Comparison of ENCODE assay signal across 1 cellular context in the genomic region with DNA sequence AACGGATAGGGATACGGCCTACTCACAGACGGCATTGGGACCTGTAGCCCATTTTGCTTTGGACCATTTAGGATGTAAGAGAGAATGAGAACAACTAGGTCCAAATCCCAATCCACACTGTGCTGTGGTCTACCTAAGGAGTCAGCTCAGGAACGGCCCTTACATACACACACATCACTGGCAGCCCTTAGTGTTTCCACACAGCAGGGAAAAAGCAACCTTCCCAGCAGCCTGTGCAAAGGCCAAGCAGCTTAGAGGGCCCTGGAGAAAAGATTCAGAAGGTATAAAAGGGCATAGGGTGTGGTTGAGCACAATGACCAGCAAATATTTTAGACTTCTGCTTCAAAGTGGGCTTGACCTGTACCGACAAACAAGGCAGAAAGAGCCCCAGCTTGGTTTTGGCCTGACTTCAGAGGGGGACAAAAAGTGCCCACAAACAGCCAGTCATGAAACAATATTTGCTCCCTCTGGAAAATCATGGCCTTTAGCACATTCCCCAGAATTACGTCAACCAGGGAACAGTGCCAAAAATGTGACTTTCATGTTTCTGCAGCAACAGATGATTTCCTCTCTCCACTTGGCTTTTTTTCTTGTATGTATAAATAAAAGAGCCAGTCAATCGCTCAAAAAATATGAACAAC.
TF ChIP-seq lines count a peak whose summit lies in the region.

No MANE protein-coding gene starts in this region.

TF ChIP-seq in HepG2, 621 proteins besides CTCF, POLR2A, EP300 and RAD21 (continued from another document):
- TF ChIP-seq, protein P1, sequence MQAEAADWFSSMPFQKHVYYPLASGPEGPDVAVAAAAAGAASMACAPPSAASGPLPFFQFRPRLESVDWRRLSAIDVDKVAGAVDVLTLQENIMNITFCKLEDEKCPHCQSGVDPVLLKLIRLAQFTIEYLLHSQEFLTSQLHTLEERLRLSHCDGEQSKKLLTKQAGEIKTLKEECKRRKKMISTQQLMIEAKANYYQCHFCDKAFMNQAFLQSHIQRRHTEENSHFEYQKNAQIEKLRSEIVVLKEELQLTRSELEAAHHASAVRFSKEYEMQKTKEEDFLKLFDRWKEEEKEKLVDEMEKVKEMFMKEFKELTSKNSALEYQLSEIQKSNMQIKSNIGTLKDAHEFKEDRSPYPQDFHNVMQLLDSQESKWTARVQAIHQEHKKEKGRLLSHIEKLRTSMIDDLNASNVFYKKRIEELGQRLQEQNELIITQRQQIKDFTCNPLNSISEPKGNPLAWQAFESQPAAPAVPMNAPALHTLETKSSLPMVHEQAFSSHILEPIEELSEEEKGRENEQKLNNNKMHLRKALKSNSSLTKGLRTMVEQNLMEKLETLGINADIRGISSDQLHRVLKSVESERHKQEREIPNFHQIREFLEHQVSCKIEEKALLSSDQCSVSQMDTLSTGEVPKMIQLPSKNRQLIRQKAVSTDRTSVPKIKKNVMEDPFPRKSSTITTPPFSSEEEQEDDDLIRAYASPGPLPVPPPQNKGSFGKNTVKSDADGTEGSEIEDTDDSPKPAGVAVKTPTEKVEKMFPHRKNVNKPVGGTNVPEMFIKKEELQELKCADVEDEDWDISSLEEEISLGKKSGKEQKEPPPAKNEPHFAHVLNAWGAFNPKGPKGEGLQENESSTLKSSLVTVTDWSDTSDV (CRISPR knock-in tag; IDR thresholded peaks at IDR 0.05), result no peak
TF ChIP-seq in HepG2: peak in this region for 39.
